In genomic region chr1:108831225-108831624, GRCh38 we compare ENCODE assay signal across 10 cellular contexts. TPM values are rescaled to one million over a fixed set of nuclear protein-coding genes. Genes with fewer than 3 reads are reported as not detected.
DNase-seq lines count a peak whose midpoint lies in the region; ATAC-seq and TF ChIP-seq lines count a peak whose summit lies in the region.
"Had no signal": no experiment of that assay in that cellular context is flagged by ENCODE, and none has a peak within 500 bp of the region (broad histone marks: within the 10 kb centered on the region; RNA-seq: fewer than 3 reads in every experiment).

No MANE protein-coding gene starts in this region.

- no peak for ATAC-seq in T-helper 17 cell

- no peaks in the 10 kb centered on the region for H3K36me3 ChIP-seq in sigmoid colon

- H3K9me3 ChIP-seq in T-helper 17 cell (ENCODE audit: control insufficient read depth, low read length, poor library complexity, severe bottlenecking): no peaks in the 10 kb centered on the region
- no peaks in the 10 kb centered on the region for H3K9me3 ChIP-seq in sigmoid colon

- peak overlapping the region; percentile 78 to 89 (median 84) for H3K27ac ChIP-seq in sigmoid colon

- no peak overlapping the region for H3K4me3 Mint-ChIP-seq in T-helper 17 cell

- peak overlapping the region; percentile 53 for H3K27ac Mint-ChIP-seq in T-helper 17 cell

- peak; percentile 88 for DNase-seq in ELR (ENCODE audit: low read depth)
- no peak for DNase-seq in T-helper 17 cell
- DNase-seq in fibroblast of pulmonary artery (ENCODE audit: low read depth): peak; percentile 93
- no peak for DNase-seq in sigmoid colon
- DNase-seq in activated naive CD4-positive, alpha-beta T cell (lab: John Stamatoyannopoulos, UW): no peak
- DNase-seq in NCI-H774 (lab: John Stamatoyannopoulos, UW): no peak
- no peak for DNase-seq in NCI-H446 treated with DMSO at 0.1 percent for 48 hours (lab: John Stamatoyannopoulos, UW)
- DNase-seq in activated T-cell treated with anti-CD3 and anti-CD28 coated beads for 4 hours: no peak
- DNase-seq: activated CD8-positive, alpha-beta memory T cell treated with anti-CD3 and anti-CD28 coated beads, Interleukin-2, amount 50 U/mL, for 4 hours had no signal

- no peak for TF ChIP-seq CTCF in fibroblast of pulmonary artery (IDR thresholded peaks at IDR 0.05; ENCODE audit: low read length, missing control alignments)
- no peak for TF ChIP-seq CTCF in sigmoid colon (IDR thresholded peaks at IDR 0.05)

- intact Hi-C loops in sigmoid colon (cut with DNase I): loop anchor here (5.0 kb wide), 1 partner anchor 46 kb away; the partner anchor contains the start of gene GPSM2

- peaks cover 3% of the 10 kb centered on the region for H3K4me1 Mint-ChIP-seq in T-helper 17 cell

- H3K27me3 ChIP-seq in sigmoid colon: no peaks in the 10 kb centered on the region

- 48 to 57% methylated on average over 2 of the region's 2 CpGs for WGBS in sigmoid colon, 2 donors

- peaks cover 2% of the 10 kb centered on the region for H3K36me3 Mint-ChIP-seq in T-helper 17 cell (ENCODE audit: low read depth)

- H3K4me1 ChIP-seq in sigmoid colon: peaks cover 0 to 46% (median 40%) of the 10 kb centered on the region in 4 donors

- TF ChIP-seq POLR2A in sigmoid colon (IDR thresholded peaks at IDR 0.05): no peak

- peaks cover 5% of the 10 kb centered on the region for H3K27me3 Mint-ChIP-seq in T-helper 17 cell

- H3K4me3 ChIP-seq in fibroblast of pulmonary artery (replicated peaks; ENCODE audit: low read depth, low read length) (no peak overlapping the region), sigmoid colon (peak overlapping the region in 1 of 4 donors; percentile 30)

- no peak for TF ChIP-seq EP300 in sigmoid colon (IDR thresholded peaks at IDR 0.05)

RNA-seq across cellular contexts. Expression of gene AKNAD1, which starts 25.7 kb away (rescaled TPM):
- total RNA-seq in T-helper 17 cell (not detected), sigmoid colon (1 to 10 TPM in 1 of 4 donors, under 1 TPM in 1, not detected in 2; 0.82 to 2.1 TPM)
- 1 to 10 TPM in 1 of 3 donors, under 1 TPM in 1, not detected in 1; 0.28 to 2.4 TPM for polyA plus RNA-seq in sigmoid colon
- polyA plus RNA-seq: neural cell had no signal

RNA-seq across cellular contexts. Expression of gene GPSM2, which starts 45.6 kb away (rescaled TPM):
- total RNA-seq in T-helper 17 cell (1 to 10 TPM in 1 of 2 donors, under 1 TPM in 1; 0.75 to 1.5 TPM), sigmoid colon (10 to 100 TPM; 34.3 to 71.7 (median 46.9) TPM)
- polyA plus RNA-seq in sigmoid colon: 10 to 100 TPM in 2 of 3 donors, 1 to 10 TPM in 1; 7.2 to 15.9 (median 12.0) TPM

Comparison
In these comparisons a context has a peak if more than half of its experiments do, and no peak if none do; other contexts are left out.
1. DNase-seq: peak in ELR (single experiment) and fibroblast of pulmonary artery (single experiment); none in T-helper 17 cell (0 of 3), sigmoid colon (single experiment), activated naive CD4-positive, alpha-beta T cell (0 of 4), NCI-H774 (single experiment), NCI-H446 treated with DMSO at 0.1 percent for 48 hours (single experiment) and activated T-cell treated with anti-CD3 and anti-CD28 coated beads for 4 hours (single experiment).
2. RNA of gene GPSM2, which starts 45.6 kb away (total RNA-seq): 34.3 to 71.7 TPM in sigmoid colon; 0.75 to 1.5 TPM in T-helper 17 cell; every median in the first group is over 10 times any median in the second.